In the genomic region with DNA sequence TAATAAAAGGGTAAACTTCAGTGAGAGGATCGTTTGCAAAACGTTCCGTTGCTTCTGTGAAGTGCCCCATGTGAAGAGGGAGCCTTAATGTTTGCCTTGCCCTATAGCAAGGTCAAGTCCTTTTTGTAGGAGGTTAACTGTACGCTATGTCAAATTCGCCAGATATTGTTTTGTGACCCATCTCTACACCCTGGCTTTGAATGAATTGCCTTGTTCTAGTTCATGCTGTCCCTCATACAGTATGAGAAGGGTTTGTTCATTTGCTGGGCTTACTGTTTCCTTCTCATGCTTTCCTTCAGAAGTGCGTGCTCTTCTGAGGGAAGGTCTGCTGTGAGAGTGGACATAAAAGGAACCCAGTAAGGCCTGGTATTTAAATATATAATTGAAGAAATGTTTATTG, we compare ENCODE assay signal across 8 cellular contexts. TPM values are rescaled to one million over a fixed set of nuclear protein-coding genes. Genes with fewer than 3 reads are reported as not detected.
DNase-seq lines count a peak whose midpoint lies in the region; ATAC-seq and TF ChIP-seq lines count a peak whose summit lies in the region.

No MANE protein-coding gene starts in this region.

- peak overlapping the region; percentile 97 for H3K4me3 Mint-ChIP-seq in activated naive CD4-positive, alpha-beta T cell treated with anti-CD3 and anti-CD28 coated beads, Interleukin-2, amount 10 ng/mL, durations not matched to agents 7 days and 5 days
- H3K4me3 Mint-ChIP-seq in activated naive CD8-positive, alpha-beta T cell treated with anti-CD3 and anti-CD28 coated beads, Interleukin-2, amount 50 U/mL, for 24 hours = peak overlapping the region; percentile 95

- H3K27me3 Mint-ChIP-seq in activated naive CD4-positive, alpha-beta T cell treated with anti-CD3 and anti-CD28 coated beads, Interleukin-2, amount 10 ng/mL, durations not matched to agents 7 days and 5 days = peaks cover 4% of the 10 kb centered on the region
- no peaks in the 10 kb centered on the region for H3K27me3 Mint-ChIP-seq in activated naive CD8-positive, alpha-beta T cell treated with anti-CD3 and anti-CD28 coated beads, Interleukin-2, amount 50 U/mL, for 24 hours

- H3K9me3 Mint-ChIP-seq in activated naive CD4-positive, alpha-beta T cell treated with anti-CD3 and anti-CD28 coated beads, Interleukin-2, amount 10 ng/mL, durations not matched to agents 7 days and 5 days = no peaks in the 10 kb centered on the region
- no peaks in the 10 kb centered on the region for H3K9me3 Mint-ChIP-seq in activated naive CD8-positive, alpha-beta T cell treated with anti-CD3 and anti-CD28 coated beads, Interleukin-2, amount 50 U/mL, for 24 hours

- CTCF ChIA-PET in activated naive CD4-positive, alpha-beta T cell treated with anti-CD3 and anti-CD28 coated beads, Interleukin-2, amount 10 ng/mL, durations not matched to agents 7 days and 5 days (lab: Charles Lee) = interaction anchor here (3.0 to 3.9 kb wide), 2 partner anchors 12 to 86 kb away, joined by 10 to 29 read pairs; no protein-coding TSS in a partner anchor

- H3K4me1 Mint-ChIP-seq in activated naive CD4-positive, alpha-beta T cell treated with anti-CD3 and anti-CD28 coated beads, Interleukin-2, amount 10 ng/mL, durations not matched to agents 7 days and 5 days = peaks cover 35% of the 10 kb centered on the region
- H3K4me1 Mint-ChIP-seq in activated naive CD8-positive, alpha-beta T cell treated with anti-CD3 and anti-CD28 coated beads, Interleukin-2, amount 50 U/mL, for 24 hours = peaks cover 42% of the 10 kb centered on the region

- H3K4me1 ChIP-seq in liver (ENCODE audit: control insufficient read depth in 4 of 4, insufficient read depth in 4 of 4, low read length in 3 of 4) (peaks cover 2 to 37% (median 16%) of the 10 kb centered on the region in 4 donors), tibial nerve (peaks cover 0 to 60% (median 36%) of the 10 kb centered on the region in 4 donors)

- peak overlapping the region in 1 of 2 donors; percentile 92 for H3K9ac ChIP-seq in liver (ENCODE audit: low read depth in 1 of 2, low read length in 2 of 2)

- TF ChIP-seq POLR2A in tibial nerve (IDR thresholded peaks at IDR 0.05) = no peak

- no peak for DNase-seq in activated naive CD4-positive, alpha-beta T cell treated with anti-CD3 and anti-CD28 coated beads, Interleukin-2, amount 10 ng/mL, durations not matched to agents 7 days and 5 days
- no peak for DNase-seq in activated naive CD4-positive, alpha-beta T cell (lab: John Stamatoyannopoulos, UW)
- DNase-seq in activated naive CD8-positive, alpha-beta T cell treated with anti-CD3 and anti-CD28 coated beads, Interleukin-2, amount 50 U/mL, for 24 hours = no peak
- no peak for DNase-seq in tibial nerve (ENCODE audit: low spot score in 2 of 2)
- DNase-seq in KG1 (lab: John Stamatoyannopoulos, UW) = no peak
- DNase-seq in 8988T = no peak
- DNase-seq in NCI-H187 treated with DMSO at 0.1 percent for 48 hours (lab: John Stamatoyannopoulos, UW) = no peak

- TF ChIP-seq CTCF in liver (IDR thresholded peaks at IDR 0.05; ENCODE audit: low read depth, low read length, missing input control) (no peak), tibial nerve (IDR thresholded peaks at IDR 0.05) (no peak)

- no peak for TF ChIP-seq RAD21 in liver (IDR thresholded peaks at IDR 0.05)

- no peaks in the 10 kb centered on the region for H3K27me3 ChIP-seq in liver (ENCODE audit: control insufficient read depth in 4 of 4, insufficient read depth in 4 of 4, low read length in 3 of 4)
- no peaks in the 10 kb centered on the region for H3K27me3 ChIP-seq in tibial nerve

- H3K36me3 ChIP-seq in liver (ENCODE audit: control insufficient read depth in 4 of 4, insufficient read depth in 3 of 4, low read depth in 1 of 4, low read length in 3 of 4) (no peaks in the 10 kb centered on the region), tibial nerve (peaks cover 0 to 7% (median 0%) of the 10 kb centered on the region in 3 donors)

- no peak for ATAC-seq in activated naive CD8-positive, alpha-beta T cell treated with anti-CD3 and anti-CD28 coated beads, Interleukin-2, amount 50 U/mL, for 24 hours

- no peak overlapping the region for H3K27ac ChIP-seq in liver (ENCODE audit: low read depth in 1 of 2, low read length in 2 of 2)
- H3K27ac ChIP-seq in tibial nerve = peak overlapping the region in 3 of 4 donors; percentile 77 to 96 (median 94)

- peak overlapping the region; percentile 94 for H3K27ac Mint-ChIP-seq in activated naive CD4-positive, alpha-beta T cell treated with anti-CD3 and anti-CD28 coated beads, Interleukin-2, amount 10 ng/mL, durations not matched to agents 7 days and 5 days
- H3K27ac Mint-ChIP-seq in activated naive CD8-positive, alpha-beta T cell treated with anti-CD3 and anti-CD28 coated beads, Interleukin-2, amount 50 U/mL, for 24 hours = peak overlapping the region; percentile 75

- WGBS in liver = 48% methylated on average over 6 of the region's 6 CpGs
- WGBS in tibial nerve, 2 donors = 14 to 15% methylated on average over 6 of the region's 6 CpGs

- H3K4me3 ChIP-seq in liver (ENCODE audit: low read depth in 1 of 3, low read length in 3 of 3) (peak overlapping the region in 2 of 3 donors; percentile 1 to 98), tibial nerve (peak overlapping the region; percentile 73 to 92 (median 79))

- no peaks in the 10 kb centered on the region for H3K36me3 Mint-ChIP-seq in activated naive CD4-positive, alpha-beta T cell treated with anti-CD3 and anti-CD28 coated beads, Interleukin-2, amount 10 ng/mL, durations not matched to agents 7 days and 5 days
- peaks cover 1% of the 10 kb centered on the region for H3K36me3 Mint-ChIP-seq in activated naive CD8-positive, alpha-beta T cell treated with anti-CD3 and anti-CD28 coated beads, Interleukin-2, amount 50 U/mL, for 24 hours (ENCODE audit: low read depth)

- TF ChIP-seq EP300 in tibial nerve (IDR thresholded peaks at IDR 0.05) = no peak

- H3K9me3 ChIP-seq in liver (ENCODE audit: control insufficient read depth in 4 of 4, low read length in 3 of 4) = no peaks in the 10 kb centered on the region
- H3K9me3 ChIP-seq in tibial nerve = no peaks in the 10 kb centered on the region

TF ChIP-seq in liver, 16 proteins besides CTCF, POLR2A, EP300 and RAD21:
- TF ChIP-seq RXRA (IDR thresholded peaks at IDR 0.05) = no peak
- TF ChIP-seq TAF1 (conservative IDR thresholded peaks at IDR 0.05) = no peak
- no peak for TF ChIP-seq GABPA (IDR thresholded peaks at IDR 0.05 in 1 of 2, conservative IDR thresholded peaks at IDR 0.05 in 1 of 2)
- TF ChIP-seq EGR1 (IDR thresholded peaks at IDR 0.05; ENCODE audit: low read depth in 2 of 2) = no peak
- no peak for TF ChIP-seq HNF4A (conservative IDR thresholded peaks at IDR 0.05)
- no peak for TF ChIP-seq YY1 (IDR thresholded peaks at IDR 0.05)
- TF ChIP-seq JUND (IDR thresholded peaks at IDR 0.05) = no peak

RNA-seq across cellular contexts. Expression of gene MAP3K3, which starts 1.6 kb away (rescaled TPM):
- total RNA-seq in liver (10 to 100 TPM; 12.8 to 28.7 TPM), tibial nerve (100 to 1,000 TPM in 1 of 4 donors, 10 to 100 TPM in 3; 62.8 to 107 (median 71.7) TPM)
- polyA plus RNA-seq in liver = 1 to 10 TPM; 3.9 to 9.1 TPM

RNA-seq across cellular contexts. Expression of gene TACO1, which starts 23.1 kb away (rescaled TPM):
- total RNA-seq in liver (10 to 100 TPM; 14.3 to 33.2 TPM), tibial nerve (10 to 100 TPM in 3 of 4 donors, 1 to 10 TPM in 1; 9.8 to 18.0 (median 13.3) TPM)
- 10 to 100 TPM; 50.1 to 55.8 TPM for polyA plus RNA-seq in liver

Comparison
In these comparisons a context has a peak if more than half of its experiments do, and no peak if none do; other contexts are left out.
1. H3K27ac ChIP-seq: peak in tibial nerve (3 of 4); none in liver (0 of 2).